9 cellular contexts compared by ENCODE assay signal in the genomic region with DNA sequence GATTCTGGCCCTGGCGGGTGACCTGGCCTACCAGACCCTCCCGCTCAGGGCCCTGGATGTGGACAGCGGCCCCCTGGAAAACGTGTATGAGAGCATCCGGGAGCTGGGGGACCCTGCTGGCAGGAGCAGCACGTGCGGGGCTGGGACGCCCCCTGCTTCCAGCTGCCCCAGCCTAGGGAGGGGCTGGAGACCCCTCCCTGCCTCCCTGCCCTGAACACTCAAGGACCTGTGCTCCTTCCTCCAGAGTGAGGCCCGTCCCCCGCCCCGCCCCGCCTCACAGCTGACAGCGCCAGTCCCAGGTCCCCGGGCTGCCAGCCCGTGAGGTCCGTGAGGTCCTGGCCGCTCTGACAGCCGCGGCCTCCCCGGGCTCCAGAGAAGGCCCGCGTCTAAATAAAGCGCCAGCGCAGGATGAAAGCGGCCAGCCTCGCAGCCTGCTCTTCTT. TPM values are rescaled to one million over a fixed set of nuclear protein-coding genes. Genes with fewer than 3 reads are reported as not detected.
A peak's percentile ranks its signal among the peaks of the same experiment; 100 is the strongest.
DNase-seq lines count a peak whose midpoint lies in the region; ATAC-seq, FAIRE-seq and TF ChIP-seq lines count a peak whose summit lies in the region.
"Had no signal": no experiment of that assay in that cellular context is flagged by ENCODE, and none has a peak within 500 bp of the region (broad histone marks: within the 10 kb centered on the region; RNA-seq: fewer than 3 reads in every experiment).

No MANE protein-coding gene starts in this region.

- H3K27ac ChIP-seq in A549: peak overlapping the region in 1 of 2 experiments; percentile 89; a peak in 4 of 6 replicates
- peak overlapping the region; percentile 73 for H3K27ac ChIP-seq in HUES48 (ENCODE audit: low read depth, low read length)

- H3K27ac Mint-ChIP-seq in activated naive CD8-positive, alpha-beta T cell treated with anti-CD3 and anti-CD28 coated beads for 36 hours: no peak overlapping the region

- no peak for TF ChIP-seq CTCF in A549 (IDR thresholded peaks at IDR 0.05)

- H3K9me3 ChIP-seq in A549 (no peaks in the 10 kb centered on the region), HUES48 (ENCODE audit: control insufficient read depth, insufficient read depth, low read length) (no peaks in the 10 kb centered on the region), iPS-15b (ENCODE audit: control insufficient read depth, insufficient read depth, low read length) (no peaks in the 10 kb centered on the region)

- peaks cover 43% of the 10 kb centered on the region for H3K36me3 ChIP-seq in HUES48 (ENCODE audit: control insufficient read depth, insufficient read depth, low read length)
- H3K36me3 ChIP-seq in iPS-15b (ENCODE audit: control insufficient read depth, insufficient read depth, low read length): peaks cover 40% of the 10 kb centered on the region

- peak overlapping the region; percentile 98 for H3K4me2 ChIP-seq in A549

- no peak for TF ChIP-seq POLR2A in A549 (IDR thresholded peaks at IDR 0.05; ENCODE audit: low read length)

- FAIRE-seq in A549 (lab: Jason Lieb, UNC): no peak
- FAIRE-seq: GM18507 had no signal

- H3K4me1 ChIP-seq in A549 (peaks cover 17% of the 10 kb centered on the region), HUES48 (ENCODE audit: control insufficient read depth, insufficient read depth, low read length) (peaks cover 13% of the 10 kb centered on the region; the same call in 1 of the 2 replicates), iPS-15b (ENCODE audit: control insufficient read depth, insufficient read depth, low read length) (no peaks in the 10 kb centered on the region)

- H3K27me3 ChIP-seq in HUES48 (ENCODE audit: control insufficient read depth, insufficient read depth, low read length) (no peaks in the 10 kb centered on the region), iPS-15b (ENCODE audit: control insufficient read depth, insufficient read depth, low read length) (no peaks in the 10 kb centered on the region)

- no peak overlapping the region for H3K4me3 Mint-ChIP-seq in activated naive CD8-positive, alpha-beta T cell treated with anti-CD3 and anti-CD28 coated beads for 36 hours

- H3K4me3 ChIP-seq in A549 (no peak overlapping the region; the same call in 2 of the 3 replicates), HUES48 (ENCODE audit: low read depth, low read length) (peak overlapping the region; percentile 58), iPS-15b (ENCODE audit: low read depth, low read length) (peak overlapping the region; percentile 52)

- H3K27me3 Mint-ChIP-seq in activated naive CD8-positive, alpha-beta T cell treated with anti-CD3 and anti-CD28 coated beads for 36 hours: no peaks in the 10 kb centered on the region

- ATAC-seq in A549: peak in 1 of 2 experiments; percentile 1; a peak in 1 of 6 replicates
- ATAC-seq in GM18909 (IDR thresholded peaks at IDR 0.05; ENCODE audit: poor library complexity, unreplicated experiment): no peak
- ATAC-seq in GM19463 (IDR thresholded peaks at IDR 0.05; ENCODE audit: unreplicated experiment): no peak

- 90% methylated on average over 6 of the region's 26 CpGs for WGBS in A549 (ENCODE audit: missing lambda C conversion rate)

- peaks cover 23% of the 10 kb centered on the region for H3K4me1 Mint-ChIP-seq in activated naive CD8-positive, alpha-beta T cell treated with anti-CD3 and anti-CD28 coated beads for 36 hours

- peaks cover 6% of the 10 kb centered on the region for H3K36me3 Mint-ChIP-seq in activated naive CD8-positive, alpha-beta T cell treated with anti-CD3 and anti-CD28 coated beads for 36 hours

- TF ChIP-seq RAD21 in A549 (conservative IDR thresholded peaks at IDR 0.05 in 1 of 2, IDR thresholded peaks at IDR 0.05 in 1 of 2): no peak

- POLR2A ChIA-PET in A549 (lab: Yijun Ruan, JAX): interaction anchor here (1.0 to 1.2 kb wide), 2 partner anchors 31 to 127 kb away, joined by 3 read pairs; a partner anchor contains a TSS

- no peaks in the 10 kb centered on the region for H3K9me3 Mint-ChIP-seq in activated naive CD8-positive, alpha-beta T cell treated with anti-CD3 and anti-CD28 coated beads for 36 hours

- CTCF ChIA-PET in A549 (lab: Yijun Ruan, JAX): interaction anchor here (1.1 kb wide), 1 partner anchor 41 kb away, joined by 3 read pairs; no protein-coding TSS in a partner anchor

- DNase-seq in A549 (ENCODE audit: low read depth in 1 of 2, low spot score in 1 of 2): no peak
- peak; percentile 37 for DNase-seq in activated naive CD8-positive, alpha-beta T cell treated with anti-CD3 and anti-CD28 coated beads for 36 hours
- DNase-seq in stimulated activated CD8-positive, alpha-beta memory T cell treated with anti-CD3 and anti-CD28 coated beads, Interleukin-4, amount 100 ng/mL, for 48 hours: peak; percentile 45
- DNase-seq in hippocampal formation (lab: John Stamatoyannopoulos, UW): no peak

- TF ChIP-seq EP300 in A549 (IDR thresholded peaks at IDR 0.05): no peak

- no peak overlapping the region for H3K9ac ChIP-seq in HUES48 (ENCODE audit: low read depth, low read length)
- no peak overlapping the region for H3K9ac ChIP-seq in iPS-15b (ENCODE audit: low read depth, low read length)

TF ChIP-seq in A549, 52 proteins besides CTCF, POLR2A, EP300 and RAD21 (continues in another document):
- TF ChIP-seq, protein P1, sequence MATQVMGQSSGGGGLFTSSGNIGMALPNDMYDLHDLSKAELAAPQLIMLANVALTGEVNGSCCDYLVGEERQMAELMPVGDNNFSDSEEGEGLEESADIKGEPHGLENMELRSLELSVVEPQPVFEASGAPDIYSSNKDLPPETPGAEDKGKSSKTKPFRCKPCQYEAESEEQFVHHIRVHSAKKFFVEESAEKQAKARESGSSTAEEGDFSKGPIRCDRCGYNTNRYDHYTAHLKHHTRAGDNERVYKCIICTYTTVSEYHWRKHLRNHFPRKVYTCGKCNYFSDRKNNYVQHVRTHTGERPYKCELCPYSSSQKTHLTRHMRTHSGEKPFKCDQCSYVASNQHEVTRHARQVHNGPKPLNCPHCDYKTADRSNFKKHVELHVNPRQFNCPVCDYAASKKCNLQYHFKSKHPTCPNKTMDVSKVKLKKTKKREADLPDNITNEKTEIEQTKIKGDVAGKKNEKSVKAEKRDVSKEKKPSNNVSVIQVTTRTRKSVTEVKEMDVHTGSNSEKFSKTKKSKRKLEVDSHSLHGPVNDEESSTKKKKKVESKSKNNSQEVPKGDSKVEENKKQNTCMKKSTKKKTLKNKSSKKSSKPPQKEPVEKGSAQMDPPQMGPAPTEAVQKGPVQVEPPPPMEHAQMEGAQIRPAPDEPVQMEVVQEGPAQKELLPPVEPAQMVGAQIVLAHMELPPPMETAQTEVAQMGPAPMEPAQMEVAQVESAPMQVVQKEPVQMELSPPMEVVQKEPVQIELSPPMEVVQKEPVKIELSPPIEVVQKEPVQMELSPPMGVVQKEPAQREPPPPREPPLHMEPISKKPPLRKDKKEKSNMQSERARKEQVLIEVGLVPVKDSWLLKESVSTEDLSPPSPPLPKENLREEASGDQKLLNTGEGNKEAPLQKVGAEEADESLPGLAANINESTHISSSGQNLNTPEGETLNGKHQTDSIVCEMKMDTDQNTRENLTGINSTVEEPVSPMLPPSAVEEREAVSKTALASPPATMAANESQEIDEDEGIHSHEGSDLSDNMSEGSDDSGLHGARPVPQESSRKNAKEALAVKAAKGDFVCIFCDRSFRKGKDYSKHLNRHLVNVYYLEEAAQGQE (IDR thresholded peaks at IDR 0.05): no peak
- TF ChIP-seq CEBPB (IDR thresholded peaks at IDR 0.05) (no peak), TP53 (CRISPR knock-in tag; IDR thresholded peaks at IDR 0.05) (no peak), ZFP36 (IDR thresholded peaks at IDR 0.05; ENCODE audit: borderline replicate concordance, partially characterized antibody) (no peak), CHD4 (IDR thresholded peaks at IDR 0.05; ENCODE audit: borderline replicate concordance) (no peak)

RNA-seq across cellular contexts. Expression of a gene that starts 0.9 kb away (rescaled TPM):
- polyA plus RNA-seq in A549 (2011; rRNA removed) (22.5 and 28.1 TPM in 2 replicates), A549 (2017; fragmentation: RNase III; extraction: RNeasy Plus Mini Kit Qiagen cat#74134 plus additional on column Dnase treatment) (59.6 to 64.7 TPM (median 64.6 TPM) in 3 replicates)
- polyA plus RNA-seq in A549 (2012; cell fraction: cytosol; rRNA removed): 75.6 and 107 TPM in 2 replicates
- 267 and 298 TPM in 2 replicates for polyA plus RNA-seq in A549 (2012; cell fraction: nucleus; rRNA removed)
- 5.8 and 14.9 TPM in 2 replicates for polyA minus RNA-seq in A549 (2011; rRNA and poly(A)+ RNA removed)
- total RNA-seq in activated naive CD8-positive, alpha-beta T cell treated with anti-CD3 and anti-CD28 coated beads for 36 hours: 10 to 100 TPM; 25.7 to 29.3 TPM

RNA-seq across cellular contexts. Expression of a gene that starts 2.2 kb away (rescaled TPM):
- polyA plus RNA-seq in A549 (2011; rRNA removed) (2.5 and 2.8 TPM in 2 replicates), A549 (2017; fragmentation: RNase III; extraction: RNeasy Plus Mini Kit Qiagen cat#74134 plus additional on column Dnase treatment) (5.9 to 7.2 TPM (median 6.5 TPM) in 3 replicates)
- 9.6 and 17.7 TPM in 2 replicates for polyA plus RNA-seq in A549 (2012; cell fraction: cytosol; rRNA removed)
- polyA plus RNA-seq in A549 (2012; cell fraction: nucleus; rRNA removed): 114 and 216 TPM in 2 replicates
- polyA minus RNA-seq in A549 (2011; rRNA and poly(A)+ RNA removed): 0.45 and 0.88 TPM in 2 replicates
- 10 to 100 TPM in 1 of 2 experiments, 1 to 10 TPM in 1; 9.3 to 12.2 TPM for total RNA-seq in activated naive CD8-positive, alpha-beta T cell treated with anti-CD3 and anti-CD28 coated beads for 36 hours

RNA-seq across cellular contexts. Expression of a gene that starts 30.9 kb away (rescaled TPM):
- 9.2 and 9.5 TPM in 2 replicates for polyA plus RNA-seq in A549 (2011; rRNA removed)
- 28.6 and 32.6 TPM in 2 replicates for polyA plus RNA-seq in A549 (2012; cell fraction: cytosol; rRNA removed)
- 98.7 and 141 TPM in 2 replicates for polyA plus RNA-seq in A549 (2012; cell fraction: nucleus; rRNA removed)
- polyA plus RNA-seq in A549 (2017; fragmentation: RNase III; extraction: RNeasy Plus Mini Kit Qiagen cat#74134 plus additional on column Dnase treatment): 22.6 to 25.6 TPM (median 23.9 TPM) in 3 replicates
- 8.8 and 10.6 TPM in 2 replicates for polyA minus RNA-seq in A549 (2011; rRNA and poly(A)+ RNA removed)
- total RNA-seq in activated naive CD8-positive, alpha-beta T cell treated with anti-CD3 and anti-CD28 coated beads for 36 hours: 10 to 100 TPM; 22.0 to 22.1 TPM

RNA-seq across cellular contexts. Expression of a gene that starts 30.9 kb away (rescaled TPM):
- 14.1 and 25.1 TPM in 2 replicates for polyA plus RNA-seq in A549 (2011; rRNA removed)
- polyA plus RNA-seq in A549 (2012; cell fraction: cytosol; rRNA removed): 50.5 and 52.7 TPM in 2 replicates
- polyA plus RNA-seq in A549 (2012; cell fraction: nucleus; rRNA removed): 81.2 and 97.2 TPM in 2 replicates
- polyA plus RNA-seq in A549 (2017; fragmentation: RNase III; extraction: RNeasy Plus Mini Kit Qiagen cat#74134 plus additional on column Dnase treatment): 29.7 to 33.2 TPM (median 31.1 TPM) in 3 replicates
- 14.8 TPM in 2 replicates for polyA minus RNA-seq in A549 (2011; rRNA and poly(A)+ RNA removed)
- total RNA-seq in activated naive CD8-positive, alpha-beta T cell treated with anti-CD3 and anti-CD28 coated beads for 36 hours: 10 to 100 TPM; 49.5 to 50.1 TPM

RNA-seq across cellular contexts. Expression of a gene that starts 42.3 kb away (rescaled TPM):
- polyA plus RNA-seq in A549 (2011; rRNA removed): 0.20 and 0.22 TPM in 2 replicates
- 2.3 and 4.3 TPM in 2 replicates for polyA plus RNA-seq in A549 (2012; cell fraction: cytosol; rRNA removed)
- 16.7 and 55.0 TPM in 2 replicates for polyA plus RNA-seq in A549 (2012; cell fraction: nucleus; rRNA removed)
- 0.63 to 0.69 TPM (median 0.66 TPM) in 3 replicates for polyA plus RNA-seq in A549 (2017; fragmentation: RNase III; extraction: RNeasy Plus Mini Kit Qiagen cat#74134 plus additional on column Dnase treatment)
- polyA minus RNA-seq in A549 (2011; rRNA and poly(A)+ RNA removed): not detected in 2 replicates
- not detected for total RNA-seq in activated naive CD8-positive, alpha-beta T cell treated with anti-CD3 and anti-CD28 coated beads for 36 hours

Comparison
In these comparisons a context has a peak if more than half of its experiments do, and no peak if none do; other contexts are left out.
1. DNase-seq: peak in activated naive CD8-positive, alpha-beta T cell treated with anti-CD3 and anti-CD28 coated beads for 36 hours (single experiment) and stimulated activated CD8-positive, alpha-beta memory T cell treated with anti-CD3 and anti-CD28 coated beads, Interleukin-4, amount 100 ng/mL, for 48 hours (single experiment); none in A549 (0 of 2) and hippocampal formation (0 of 2).